14 cellular contexts compared by ENCODE assay signal in the genomic region with DNA sequence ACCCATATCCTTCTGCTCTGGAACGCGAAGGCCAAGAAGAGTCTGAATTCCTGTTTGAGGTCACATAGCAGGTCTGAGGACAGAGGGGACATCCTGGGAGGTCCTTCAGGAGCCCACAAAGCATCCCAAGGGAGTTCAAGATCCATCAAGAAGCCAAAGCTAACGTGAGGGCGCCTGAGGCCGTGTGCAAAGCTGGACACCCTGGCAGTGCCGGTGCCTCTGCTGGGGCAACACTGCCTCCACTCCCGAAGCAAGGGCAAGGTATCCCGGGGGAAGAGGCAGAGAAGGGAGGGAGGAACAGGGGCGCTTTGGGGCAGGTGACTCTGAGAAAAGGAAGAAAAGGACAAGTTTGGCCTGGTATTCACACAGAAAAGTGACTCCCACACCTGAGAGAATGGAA. TPM values are rescaled to one million over a fixed set of nuclear protein-coding genes. Genes with fewer than 3 reads are reported as not detected.
A peak's percentile ranks its signal among the peaks of the same experiment; 100 is the strongest.
DNase-seq lines count a peak whose midpoint lies in the region; ATAC-seq, FAIRE-seq and TF ChIP-seq lines count a peak whose summit lies in the region.
"Had no signal": no experiment of that assay in that cellular context is flagged by ENCODE, and none has a peak within 500 bp of the region (broad histone marks: within the 10 kb centered on the region; RNA-seq: fewer than 3 reads in every experiment).

No MANE protein-coding gene starts in this region.

- intact Hi-C loops in heart right ventricle (cut with DNase I), result loop anchor here in 5 of 10 donors (5.0 to 10.0 kb wide), 3 partner anchors 48 to 738 kb away; a partner anchor contains a TSS
- intact Hi-C loops in Right ventricle myocardium inferior (cut with DNase I), result loop anchor here (2.0 to 10.0 kb wide), 2 partner anchors 50 to 92 kb away; a partner anchor contains a TSS
- intact Hi-C loops in HepG2 (cut with micrococcal nuclease; ENCODE audit: unreplicated experiment), result loop anchor here (2.0 kb wide), 2 partner anchors 30 to 50 kb away; a partner anchor contains a TSS
- intact Hi-C loops in vagina (cut with DNase I), result no loop called here

- DNase-seq in heart right ventricle, result no peak
- no peak for DNase-seq in Right ventricle myocardium inferior (ENCODE audit: missing footprints)
- no peak for DNase-seq in HepG2 (ENCODE audit: low spot score)
- DNase-seq in progenitor cell of endocrine pancreas (ENCODE audit: low spot score, unreplicated experiment), result no peak
- DNase-seq in vagina (ENCODE audit: extremely low spot score in 2 of 2), result no peak
- DNase-seq in activated CD4-positive, CD25-positive, alpha-beta regulatory T cell treated with anti-CD3 and anti-CD28 coated beads, Interleukin-2, amount 50 U/mL, for 72 hours, result no peak
- no peak for DNase-seq in activated CD4-positive, alpha-beta T cell treated with anti-CD3 and anti-CD28 coated beads for 1 hour
- DNase-seq in omental fat pad (ENCODE audit: low spot score), result no peak
- DNase-seq: activated CD4-positive, alpha-beta T cell treated with anti-CD3 and anti-CD28 coated beads, Interleukin-2, amount 50 U/mL, for 4 hours; amygdala; cortex of kidney; NK-92 treated with Interleukin-12 subunit alpha and Interleukin-12 subunit beta, amount 100 ng/mL, for 24 hours had no signal

- H3K27ac Mint-ChIP-seq in progenitor cell of endocrine pancreas, result peak overlapping the region; percentile 69

- FAIRE-seq in HepG2 (lab: Jason Lieb, UNC), result no peak

- H3K27me3 ChIP-seq in heart right ventricle, result no peaks in the 10 kb centered on the region
- peaks cover 5 to 17% of the 10 kb centered on the region in 2 experiments; a peak in 2 of 5 replicates for H3K27me3 ChIP-seq in HepG2 (ENCODE audit: control insufficient read depth in 1 of 2, insufficient read depth in 2 of 2, low read length in 2 of 2)
- H3K27me3 ChIP-seq in vagina, result no peaks in the 10 kb centered on the region
- H3K27me3 ChIP-seq: left lung, testis had no signal

- H3K4me3 ChIP-seq in heart right ventricle (no peak overlapping the region), HepG2 (replicated peaks in 1 of 3; ENCODE audit: insufficient read depth in 1 of 3, low read depth in 2 of 3, low read length in 3 of 3) (no peak overlapping the region), vagina (no peak overlapping the region)
- H3K4me3 ChIP-seq: left lung, testis had no signal

- peaks cover 5% of the 10 kb centered on the region for H3K27me3 Mint-ChIP-seq in progenitor cell of endocrine pancreas

- TF ChIP-seq CTCF in heart right ventricle (IDR thresholded peaks at IDR 0.05), result no peak
- TF ChIP-seq CTCF in HepG2 (CRISPR knock-in tag; IDR thresholded peaks at IDR 0.05), result no peak
- no peak for TF ChIP-seq CTCF in progenitor cell of endocrine pancreas (IDR thresholded peaks at IDR 0.05; ENCODE audit: unreplicated experiment)
- no peak for TF ChIP-seq CTCF in vagina (IDR thresholded peaks at IDR 0.05)
- no peak for TF ChIP-seq CTCF in omental fat pad (IDR thresholded peaks at IDR 0.05)

- no peak overlapping the region for H2AFZ ChIP-seq in HepG2 (ENCODE audit: low read length)

- no peaks in the 10 kb centered on the region for H3K9me3 Mint-ChIP-seq in progenitor cell of endocrine pancreas (ENCODE audit: low read depth)

- no peak overlapping the region for H3K9ac ChIP-seq in HepG2 (ENCODE audit: insufficient read depth, low read depth, low read length)

- no peaks in the 10 kb centered on the region for H3K79me2 ChIP-seq in HepG2 (ENCODE audit: insufficient read depth, low read length)

- ATAC-seq in heart right ventricle, result no peak
- ATAC-seq in Right ventricle myocardium inferior, result no peak
- no peak for ATAC-seq in HepG2
- no peak for ATAC-seq in omental fat pad (ENCODE audit: low FRiP score)

- H3K4me1 Mint-ChIP-seq in progenitor cell of endocrine pancreas (ENCODE audit: low read depth), result peaks cover 22% of the 10 kb centered on the region

- H3K4me3 Mint-ChIP-seq in progenitor cell of endocrine pancreas (ENCODE audit: low read depth), result no peak overlapping the region

- TF ChIP-seq POLR2A in HepG2 (IDR thresholded peaks at IDR 0.05; ENCODE audit: insufficient read depth in 1 of 2, low read depth in 2 of 2, low read length in 2 of 2) (no peak), vagina (IDR thresholded peaks at IDR 0.05) (no peak)

- H3K9me3 ChIP-seq in heart right ventricle, result no peaks in the 10 kb centered on the region
- no peaks in the 10 kb centered on the region for H3K9me3 ChIP-seq in HepG2 (ENCODE audit: low read length)
- no peaks in the 10 kb centered on the region for H3K9me3 ChIP-seq in vagina
- H3K9me3 ChIP-seq: left lung, testis had no signal

- H3K36me3 Mint-ChIP-seq in progenitor cell of endocrine pancreas (ENCODE audit: insufficient read depth), result no peaks in the 10 kb centered on the region

- CTCF ChIA-PET in HepG2 (lab: Yijun Ruan, JAX; ENCODE audit: low intra/inter-chr PET ratio, low total read pairs), result no interaction called here

- no TSS peak for BruUV-seq in HepG2 (replicated peaks; lab: Mats Ljungman, UMichigan)

- no peaks in the 10 kb centered on the region for H4K20me1 ChIP-seq in HepG2 (ENCODE audit: insufficient read depth, low read length)

- no peaks in the 10 kb centered on the region for H3K36me3 ChIP-seq in heart right ventricle
- H3K36me3 ChIP-seq in HepG2 (replicated peaks in 1 of 2; ENCODE audit: control insufficient read depth in 1 of 2, insufficient read depth in 2 of 2, low read length in 2 of 2), result no peaks in the 10 kb centered on the region
- no peaks in the 10 kb centered on the region for H3K36me3 ChIP-seq in vagina
- H3K36me3 ChIP-seq: left lung had no signal

- H3K4me1 ChIP-seq in heart right ventricle (peaks cover 25 to 68% (median 52%) of the 10 kb centered on the region in 9 donors), HepG2 (ENCODE audit: insufficient read depth, low read length) (peaks cover 72% of the 10 kb centered on the region), vagina (peaks cover 43% of the 10 kb centered on the region)

- in situ Hi-C loops in HepG2 (cut with HindIII; ENCODE audit: extremely low pct_ligation_motif_present, low pct_unique_long_range_greater_than_20kb), result no loop called here

- no peak for TF ChIP-seq RAD21 in HepG2 (CRISPR knock-in tag; IDR thresholded peaks at IDR 0.05)

- peak overlapping the region; percentile 89 for H3K4me2 ChIP-seq in HepG2 (ENCODE audit: low read depth, low read length)

- POLR2A ChIA-PET in HepG2 (lab: Yijun Ruan, JAX), result interaction anchor here (0.7 to 5.2 kb wide), 9 partner anchors 9 to 99 kb away, joined by 3 to 40 read pairs (median 4); a partner anchor contains a TSS

- WGBS in heart right ventricle, 2 donors, result 53 to 60% methylated on average over 9 of the region's 9 CpGs
- WGBS in HepG2 (ENCODE audit: low lambda C conversion rate), result 43% methylated on average over 9 of the region's 9 CpGs

- TF ChIP-seq EP300 in HepG2 (IDR thresholded peaks at IDR 0.05; ENCODE audit: low read depth in 2 of 2, low read length in 2 of 2) (no peak), HepG2 (CRISPR knock-in tag; IDR thresholded peaks at IDR 0.05; ENCODE audit: borderline replicate concordance) (no peak)

- peak overlapping the region in 8 of 10 donors; percentile 49 to 86 (median 80) for H3K27ac ChIP-seq in heart right ventricle
- H3K27ac ChIP-seq in HepG2 (ENCODE audit: extremely low read length, insufficient read depth, low read length), result no peak overlapping the region
- peak overlapping the region; percentile 81 for H3K27ac ChIP-seq in vagina

TF ChIP-seq in HepG2, 621 proteins besides CTCF, POLR2A, EP300 and RAD21 (continues in another document):
- TF ChIP-seq MIER3 (CRISPR knock-in tag; IDR thresholded peaks at IDR 0.05; ENCODE audit: borderline replicate concordance) (no peak), PRPF4 (IDR thresholded peaks at IDR 0.05; ENCODE audit: low read depth, low read length, poor library complexity, severe bottlenecking) (no peak)
- TF ChIP-seq, protein P1, sequence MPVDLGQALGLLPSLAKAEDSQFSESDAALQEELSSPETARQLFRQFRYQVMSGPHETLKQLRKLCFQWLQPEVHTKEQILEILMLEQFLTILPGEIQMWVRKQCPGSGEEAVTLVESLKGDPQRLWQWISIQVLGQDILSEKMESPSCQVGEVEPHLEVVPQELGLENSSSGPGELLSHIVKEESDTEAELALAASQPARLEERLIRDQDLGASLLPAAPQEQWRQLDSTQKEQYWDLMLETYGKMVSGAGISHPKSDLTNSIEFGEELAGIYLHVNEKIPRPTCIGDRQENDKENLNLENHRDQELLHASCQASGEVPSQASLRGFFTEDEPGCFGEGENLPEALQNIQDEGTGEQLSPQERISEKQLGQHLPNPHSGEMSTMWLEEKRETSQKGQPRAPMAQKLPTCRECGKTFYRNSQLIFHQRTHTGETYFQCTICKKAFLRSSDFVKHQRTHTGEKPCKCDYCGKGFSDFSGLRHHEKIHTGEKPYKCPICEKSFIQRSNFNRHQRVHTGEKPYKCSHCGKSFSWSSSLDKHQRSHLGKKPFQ (CRISPR knock-in tag; IDR thresholded peaks at IDR 0.05; ENCODE audit: insufficient replicate concordance), result no peak

RNA-seq across cellular contexts. Expression of a gene that starts 50.3 kb away (rescaled TPM):
- total RNA-seq in heart right ventricle, result 10 to 100 TPM in 2 of 10 donors, 1 to 10 TPM in 8; 5.4 to 17.1 (median 9.3) TPM
- polyA plus RNA-seq in heart right ventricle, result 1 to 10 TPM; 1.4 to 2.4 TPM
- 18.6 TPM for total RNA-seq in Right ventricle myocardium inferior
- 8.4 and 12.8 TPM in 2 replicates for total RNA-seq in HepG2 (2016; rRNA removed; fragmentation: Illumina TruSeq; extraction: Trizol)
- 5.5 and 5.6 TPM in 2 replicates for total RNA-seq in HepG2 (2016; cell fraction: cytosol; rRNA removed; fragmentation: Illumina TruSeq; extraction: Trizol; ENCODE audit: low read depth)
- total RNA-seq in HepG2 (2016; cell fraction: insoluble cytoplasmic fraction; rRNA removed; fragmentation: Illumina TruSeq; extraction: Trizol), result 7.2 and 12.2 TPM in 2 replicates
- 8.7 and 10.6 TPM in 2 replicates for total RNA-seq in HepG2 (2016; cell fraction: membrane; rRNA removed; fragmentation: Illumina TruSeq; extraction: Trizol)
- total RNA-seq in HepG2 (2016; cell fraction: nucleus; rRNA removed; fragmentation: Illumina TruSeq; extraction: Trizol), result 19.7 and 22.7 TPM in 2 replicates
- 7.4 and 9.6 TPM in 2 replicates for polyA plus RNA-seq in HepG2 (2011; rRNA removed)
- 5.5 and 6.9 TPM in 2 replicates for polyA plus RNA-seq in HepG2 (2011; cell fraction: cytosol; rRNA removed)
- polyA plus RNA-seq in HepG2 (2011; cell fraction: nucleus; rRNA removed), result 10.3 and 11.2 TPM in 2 replicates
- polyA plus RNA-seq in HepG2 (2012), result 9.3 and 10.1 TPM in 2 replicates
- polyA plus RNA-seq in HepG2 (2016; cell fraction: cytosol; fragmentation: Illumina TruSeq; extraction: Trizol; ENCODE audit: low read depth), result 0.72 and 1.7 TPM in 2 replicates
- 3.3 and 4.5 TPM in 2 replicates for polyA plus RNA-seq in HepG2 (2016; cell fraction: insoluble cytoplasmic fraction; fragmentation: Illumina TruSeq; extraction: Trizol; ENCODE audit: low read depth)
- 1.6 and 1.9 TPM in 2 replicates for polyA plus RNA-seq in HepG2 (2016; cell fraction: membrane; fragmentation: Illumina TruSeq; extraction: Trizol; ENCODE audit: low read depth)
- polyA plus RNA-seq in HepG2 (2016; cell fraction: nucleus; fragmentation: Illumina TruSeq; extraction: Trizol; ENCODE audit: insufficient read depth, low read depth), result 15.3 and 16.2 TPM in 2 replicates
- polyA minus RNA-seq in HepG2 (2011; rRNA and poly(A)+ RNA removed; ENCODE audit: low replicate concordance), result 12.8 and 28.4 TPM in 2 replicates
- 14.0 and 17.1 TPM in 2 replicates for polyA minus RNA-seq in HepG2 (2011; cell fraction: cytosol; rRNA and poly(A)+ RNA removed)
- polyA minus RNA-seq in HepG2 (2011; cell fraction: nucleus; rRNA and poly(A)+ RNA removed), result 27.6 and 31.0 TPM in 2 replicates
- total RNA-seq in progenitor cell of endocrine pancreas, result 24.9 and 26.4 TPM in 2 replicates
- total RNA-seq in vagina, result 9.8 TPM
- 100 to 1,000 TPM in 1 of 4 donors, 10 to 100 TPM in 3; 13.1 to 159 (median 43.4) TPM for total RNA-seq in omental fat pad
